ENCODE assay signal across 8 cellular contexts in genomic region chr2:72115361-72116080, GRCh38. TPM values are rescaled to one million over a fixed set of nuclear protein-coding genes. Genes with fewer than 3 reads are reported as not detected.
DNase-seq lines count a peak whose midpoint lies in the region; ATAC-seq and TF ChIP-seq lines count a peak whose summit lies in the region.

No MANE protein-coding gene starts in this region.

- ATAC-seq in HG03457 (IDR thresholded peaks at IDR 0.05; ENCODE audit: unreplicated experiment) (no peak), GM21619 (IDR thresholded peaks at IDR 0.05; ENCODE audit: unreplicated experiment) (no peak), GM18868 (IDR thresholded peaks at IDR 0.05; ENCODE audit: unreplicated experiment) (no peak)

- no peak overlapping the region for H3K4me3 ChIP-seq in fibroblast of mammary gland (ENCODE audit: control insufficient read depth, low read depth, low read length)

- DNase-seq in ELF-1 (ENCODE audit: low read depth, low spot score) (peak; percentile 96), RKO (ENCODE audit: low spot score) (peak; percentile 62), fibroblast of mammary gland (ENCODE audit: low read depth) (peak; percentile 57), pulmonary artery endothelial cell (ENCODE audit: low read depth, low spot score) (peak; percentile 49)
- no peak for DNase-seq in activated CD8-positive, alpha-beta memory T cell treated with anti-CD3 and anti-CD28 coated beads, Interleukin-2, amount 50 U/mL, for 48 hours

- TF ChIP-seq CTCF in fibroblast of mammary gland (conservative IDR thresholded peaks at IDR 0.05; ENCODE audit: control insufficient read depth, insufficient read depth, low read depth, low read length): no peak

RNA-seq across cellular contexts. Expression of gene CYP26B1, which starts 32.1 kb away (rescaled TPM):
- 0.13 and 0.78 TPM in 2 replicates for total RNA-seq in pulmonary artery endothelial cell
